Comparison of ENCODE assay signal across 8 cellular contexts in genomic region chr5:1339139-1339817, GRCh38. TPM values are rescaled to one million over a fixed set of nuclear protein-coding genes. Genes with fewer than 3 reads are reported as not detected.
DNase-seq lines count a peak whose midpoint lies in the region; ATAC-seq and TF ChIP-seq lines count a peak whose summit lies in the region.
"Not testable (repeated sequence)": the region's sequence is repeated elsewhere in the genome, so short reads cannot be mapped to it uniquely, and the experiment has no call there.
"Had no signal": no experiment of that assay in that cellular context is flagged by ENCODE, and none has a peak within 500 bp of the region (broad histone marks: within the 10 kb centered on the region; RNA-seq: fewer than 3 reads in every experiment).

No MANE protein-coding gene starts in this region.

- H3K36me3 ChIP-seq in MM.1S (replicated peaks; ENCODE audit: insufficient read depth, low read length) (peaks cover 62% of the 10 kb centered on the region), liver (ENCODE audit: control insufficient read depth in 4 of 4, insufficient read depth in 3 of 4, low read depth in 1 of 4, low read length in 3 of 4) (peaks cover 17 to 47% (median 29%) of the 10 kb centered on the region in 4 donors), lower lobe of right lung (peaks cover 81% of the 10 kb centered on the region), spleen (peaks cover 10 to 96% (median 76%) of the 10 kb centered on the region in 6 donors)

- H3F3A ChIP-seq in MM.1S (ENCODE audit: insufficient read depth, low read length), result peaks cover 80% of the 10 kb centered on the region

- not testable (repeated sequence) for H3K27me3 Mint-ChIP-seq in chondrocyte (ENCODE audit: low read depth)

- not testable (repeated sequence) for H3K9me2 ChIP-seq in MM.1S (replicated peaks; ENCODE audit: insufficient read depth, low read length)

- H3K27me3 ChIP-seq in MM.1S (replicated peaks; ENCODE audit: insufficient read depth, low read length); right cardiac atrium (ENCODE audit: control insufficient read depth, insufficient read depth); liver (ENCODE audit: control insufficient read depth in 4 of 4, insufficient read depth in 4 of 4, low read length in 3 of 4); lower lobe of right lung (ENCODE audit: low read depth); spleen (replicated peaks in 1 of 7): not testable (repeated sequence)

- DNase-seq in MM.1S, result not testable (repeated sequence)
- peak; percentile 48 for DNase-seq in chondrocyte (ENCODE audit: low spot score)
- DNase-seq in right cardiac atrium, result peak in 2 of 3 donors; percentile 28 to 30
- DNase-seq in lower lobe of right lung, result peak; percentile 20
- peak; percentile 24 for DNase-seq in spleen

- ATAC-seq in right cardiac atrium, lower lobe of right lung: not testable (repeated sequence)

- not testable (repeated sequence) for H4K20me1 ChIP-seq in MM.1S (ENCODE audit: insufficient read depth, low read length)

- not testable (repeated sequence) for H3K27ac Mint-ChIP-seq in chondrocyte (ENCODE audit: unreplicated experiment)

- not testable (repeated sequence) for TF ChIP-seq POLR2A in spleen (IDR thresholded peaks at IDR 0.05)

- H3K9me3 ChIP-seq in MM.1S (replicated peaks; ENCODE audit: insufficient read depth, low read length); right cardiac atrium (ENCODE audit: control insufficient read depth, low read length); liver (ENCODE audit: control insufficient read depth in 4 of 4, low read length in 3 of 4); lower lobe of right lung; spleen: not testable (repeated sequence)

- H3K36me3 Mint-ChIP-seq in chondrocyte (ENCODE audit: low read depth), result peaks cover 19% of the 10 kb centered on the region

- H3K9ac ChIP-seq in MM.1S (ENCODE audit: low read length); liver (ENCODE audit: low read depth in 1 of 2, low read length in 2 of 2): not testable (repeated sequence)

- not testable (repeated sequence) for TF ChIP-seq RAD21 in liver (IDR thresholded peaks at IDR 0.05)

- H3K27ac ChIP-seq in MM.1S (ENCODE audit: low read length), result peak overlapping the region; percentile 98; the same call in 1 of the 2 replicates
- not testable (repeated sequence) for H3K27ac ChIP-seq in right cardiac atrium (ENCODE audit: low read length); lower lobe of right lung; spleen
- peak overlapping the region in 1 of 2 donors; percentile 25 for H3K27ac ChIP-seq in liver (ENCODE audit: low read depth in 1 of 2, low read length in 2 of 2)

- WGBS in right cardiac atrium, result 95% methylated on average over 34 of the region's 34 CpGs
- WGBS in liver, result 45% methylated on average over 33 of the region's 34 CpGs
- WGBS in spleen, 5 donors, result 94 to 97% (median 96%) methylated on average over 18 to 34 of the region's 34 CpGs

- not testable (repeated sequence) for H2AFZ ChIP-seq in MM.1S (ENCODE audit: low read length)

- peak overlapping the region; percentile 34 for H3K4me2 ChIP-seq in MM.1S (ENCODE audit: low read depth, low read length)

- peaks cover 13% of the 10 kb centered on the region for H3K4me1 Mint-ChIP-seq in chondrocyte (ENCODE audit: low read depth)

- not testable (repeated sequence) for TF ChIP-seq CTCF in MM.1S (IDR thresholded peaks at IDR 0.05; ENCODE audit: low read length); chondrocyte (IDR thresholded peaks at IDR 0.05); liver (IDR thresholded peaks at IDR 0.05; ENCODE audit: low read depth, low read length, missing input control); lower lobe of right lung (IDR thresholded peaks at IDR 0.05); spleen (IDR thresholded peaks at IDR 0.05 in 8 of 11, conservative IDR thresholded peaks at IDR 0.05 in 3 of 11)

- H3K4me1 ChIP-seq in MM.1S (ENCODE audit: low read length), result peaks cover 62% of the 10 kb centered on the region
- H3K4me1 ChIP-seq in right cardiac atrium (ENCODE audit: control insufficient read depth, insufficient read depth, low read length), result not testable (repeated sequence)
- peaks cover 17 to 73% (median 61%) of the 10 kb centered on the region in 4 donors for H3K4me1 ChIP-seq in liver (ENCODE audit: control insufficient read depth in 4 of 4, insufficient read depth in 4 of 4, low read length in 3 of 4)
- peaks cover 24% of the 10 kb centered on the region for H3K4me1 ChIP-seq in lower lobe of right lung
- H3K4me1 ChIP-seq in spleen, result peaks cover 14 to 56% (median 24%) of the 10 kb centered on the region in 6 donors

- H3K9me3 Mint-ChIP-seq in chondrocyte (ENCODE audit: low read depth), result not testable (repeated sequence)

- not testable (repeated sequence) for H3K4me3 Mint-ChIP-seq in chondrocyte (ENCODE audit: unreplicated experiment)

- H3K4me3 ChIP-seq in MM.1S (ENCODE audit: low read length); right cardiac atrium (ENCODE audit: low read length); lower lobe of right lung; spleen: not testable (repeated sequence)
- H3K4me3 ChIP-seq in liver (ENCODE audit: low read depth in 1 of 3, low read length in 3 of 3), result peak overlapping the region in 1 of 3 donors; percentile 24

- intact Hi-C loops in right cardiac atrium (cut with DNase I); lower lobe of right lung (cut with DNase I); spleen (cut with DNase I; ENCODE audit: low total_unique reads): not testable (repeated sequence)

- peaks cover 100% of the 10 kb centered on the region for H3K79me2 ChIP-seq in MM.1S (ENCODE audit: low read length)

TF ChIP-seq in liver, 16 proteins besides CTCF, POLR2A, EP300 and RAD21 (continues in another document):
- peak; percentile 97 for TF ChIP-seq RXRA (IDR thresholded peaks at IDR 0.05)
- TF ChIP-seq JUND (IDR thresholded peaks at IDR 0.05), result peak in 1 of 2 donors; percentile 45
- peak; percentile 77 for TF ChIP-seq REST (IDR thresholded peaks at IDR 0.05)
- TF ChIP-seq ZBTB33 (IDR thresholded peaks at IDR 0.05), result peak; percentile 61
- peak; percentile 20 for TF ChIP-seq HNF4G (IDR thresholded peaks at IDR 0.05)
- peak; percentile 26 for TF ChIP-seq YY1 (IDR thresholded peaks at IDR 0.05)
- peak; percentile 27 to 72 for TF ChIP-seq EGR1 (IDR thresholded peaks at IDR 0.05; ENCODE audit: low read depth in 2 of 2)
- TF ChIP-seq NR2F2 (IDR thresholded peaks at IDR 0.05), result peak; percentile 82

RNA-seq across cellular contexts. Expression of gene CLPTM1L, which starts 5.6 kb away (rescaled TPM):
- total RNA-seq in chondrocyte (75.8 to 108 TPM (median 81.6 TPM) in 3 replicates), right cardiac atrium (10 to 100 TPM; 43.9 to 62.7 (median 50.0) TPM), liver (100 to 1,000 TPM; 135 to 255 TPM), lower lobe of right lung (135 TPM), spleen (100 to 1,000 TPM in 3 of 7 donors, 10 to 100 TPM in 4; 87.2 to 118 (median 99.9) TPM)
- polyA plus RNA-seq in right cardiac atrium (44.0 TPM), liver (100 to 1,000 TPM in 1 of 2 donors, 10 to 100 TPM in 1; 69.2 to 157 TPM), spleen (10 to 100 TPM; 39.7 to 55.6 (median 45.1) TPM)

RNA-seq across cellular contexts. Expression of gene TERT, which starts 44.4 kb away (rescaled TPM):
- total RNA-seq in chondrocyte (not detected in 3 replicates), right cardiac atrium (not detected), liver (under 1 TPM in 1 of 2 donors, not detected in 1; 0.14 TPM), lower lobe of right lung (not detected), spleen (1 to 10 TPM in 2 of 7 donors, under 1 TPM in 3, not detected in 2; 0.16 to 5.3 (median 0.43) TPM)
- polyA plus RNA-seq in right cardiac atrium (not detected), liver (not detected), spleen (under 1 TPM; 0.09 to 0.53 (median 0.19) TPM)
- polyA plus RNA-seq: AG04450; CD4-positive, CD25-positive, alpha-beta regulatory T cell had no signal
